In genomic region chr16:11742536-11743307, GRCh38 we compare ENCODE assay signal across 1 cellular context.
TF ChIP-seq lines count a peak whose summit lies in the region.

Gene TXNDC11 (minus strand): TSS chr16:11742857. CDS start chr16:11742730, 127 bp downstream.

TF ChIP-seq in K562, 482 proteins besides CTCF, POLR2A, EP300 and RAD21 (continued from another document and continues in another):
- TF ChIP-seq RREB1 (CRISPR knock-in tag; IDR thresholded peaks at IDR 0.05), result peak; percentile 50; the same call in 1 of the 2 replicates
- no peak for TF ChIP-seq TCF15 (CRISPR knock-in tag; IDR thresholded peaks at IDR 0.05)
- TF ChIP-seq ARID2 (IDR thresholded peaks at IDR 0.05), result no peak
- no peak for TF ChIP-seq TFAM (CRISPR knock-in tag; conservative IDR thresholded peaks at IDR 0.05)
- TF ChIP-seq MCM7 (IDR thresholded peaks at IDR 0.05), result no peak
- TF ChIP-seq RUNX1 (IDR thresholded peaks at IDR 0.05; ENCODE audit: low read depth), result peak; percentile 28; the same call in 1 of the 2 replicates
- no peak for TF ChIP-seq ZBTB26 (CRISPR knock-in tag; IDR thresholded peaks at IDR 0.05)
- 0 out of 2 replicates have a peak, but pooled peaks have one; percentile 1 for TF ChIP-seq ZNF121 (CRISPR knock-in tag; conservative IDR thresholded peaks at IDR 0.05)
- no peak for TF ChIP-seq NKRF (IDR thresholded peaks at IDR 0.05; ENCODE audit: borderline replicate concordance)
- TF ChIP-seq ZEB2 (IDR thresholded peaks at IDR 0.05), result no peak
- peak; percentile 73 for TF ChIP-seq CGGBP1 (CRISPR knock-in tag; IDR thresholded peaks at IDR 0.05)
- TF ChIP-seq GTF2A2 (tag; IDR thresholded peaks at IDR 0.05), result peak; percentile 63; the same call in 1 of the 2 replicates
- TF ChIP-seq POLR2G (IDR thresholded peaks at IDR 0.05; ENCODE audit: low read depth, low read length), result peak; percentile 98
- TF ChIP-seq SNAPC5 (CRISPR knock-in tag; IDR thresholded peaks at IDR 0.05), result no peak
- TF ChIP-seq ADNP (tag; IDR thresholded peaks at IDR 0.05), result no peak
- TF ChIP-seq NR2C2 (CRISPR knock-in tag; IDR thresholded peaks at IDR 0.05), result peak; percentile 82
- peak; percentile 94 for TF ChIP-seq NR2C2 (tag; IDR thresholded peaks at IDR 0.05)
- peak; percentile 75 for TF ChIP-seq SIN3B (IDR thresholded peaks at IDR 0.05; ENCODE audit: low read depth)
- TF ChIP-seq RBM25 (IDR thresholded peaks at IDR 0.05; ENCODE audit: low read depth, low read length, severe bottlenecking), result peak; percentile 77
- no peak for TF ChIP-seq CEBPG (CRISPR knock-in tag; IDR thresholded peaks at IDR 0.05)
- no peak for TF ChIP-seq CEBPG (tag; conservative IDR thresholded peaks at IDR 0.05 in 1 of 2, IDR thresholded peaks at IDR 0.05 in 1 of 2)
- TF ChIP-seq HMG20A (CRISPR knock-in tag; conservative IDR thresholded peaks at IDR 0.05), result no peak
- peak; percentile 78 to 80 for TF ChIP-seq MAZ (CRISPR knock-in tag; conservative IDR thresholded peaks at IDR 0.05 in 1 of 2, IDR thresholded peaks at IDR 0.05 in 1 of 2)
- peak; percentile 65 for TF ChIP-seq L3MBTL2 (IDR thresholded peaks at IDR 0.05)
- TF ChIP-seq OTX1 (CRISPR knock-in tag; IDR thresholded peaks at IDR 0.05), result no peak
- peak in 1 of 2 experiments; percentile 45; a peak in 2 of 4 replicates for TF ChIP-seq UBTF (IDR thresholded peaks at IDR 0.05; ENCODE audit: borderline replicate concordance in 1 of 2, low read depth in 2 of 2, low read length in 2 of 2)
- TF ChIP-seq CCNT2 (IDR thresholded peaks at IDR 0.05; ENCODE audit: borderline replicate concordance, extremely low read depth, insufficient read length, low read depth, low read length), result peak; percentile 96
- peak; percentile 65 for TF ChIP-seq TAF1 (IDR thresholded peaks at IDR 0.05; ENCODE audit: control insufficient read depth, extremely low read depth, insufficient read depth, low read length, severe bottlenecking)
- TF ChIP-seq LCOR (CRISPR knock-in tag; IDR thresholded peaks at IDR 0.05), result peak; percentile 73; the same call in 1 of the 2 replicates
- TF ChIP-seq ZKSCAN8 (CRISPR knock-in tag; IDR thresholded peaks at IDR 0.05), result no peak
- TF ChIP-seq MAFF (IDR thresholded peaks at IDR 0.05; ENCODE audit: low read length), result no peak
- TF ChIP-seq PRMT5 (CRISPR knock-in tag; IDR thresholded peaks at IDR 0.05), result no peak
- TF ChIP-seq TCFL5 (CRISPR knock-in tag; conservative IDR thresholded peaks at IDR 0.05), result no peak
- TF ChIP-seq MXI1 (IDR thresholded peaks at IDR 0.05; ENCODE audit: low read depth, low read length), result no peak
- peak; percentile 58 for TF ChIP-seq SMAD4 (CRISPR knock-in tag; conservative IDR thresholded peaks at IDR 0.05)
- TF ChIP-seq ERF (CRISPR knock-in tag; IDR thresholded peaks at IDR 0.05), result 0 out of 2 replicates have a peak, but pooled peaks have one; percentile 49
- no peak for TF ChIP-seq ZHX1 (conservative IDR thresholded peaks at IDR 0.05; ENCODE audit: low read length)
- TF ChIP-seq PYGO2 (tag; IDR thresholded peaks at IDR 0.05), result no peak
- TF ChIP-seq MYBL2 (IDR thresholded peaks at IDR 0.05; ENCODE audit: low read depth), result no peak
- no peak for TF ChIP-seq MYBL2 (CRISPR knock-in tag; IDR thresholded peaks at IDR 0.05; ENCODE audit: borderline replicate concordance)
- TF ChIP-seq LARP7 (IDR thresholded peaks at IDR 0.05), result no peak
- TF ChIP-seq ZBTB11 (CRISPR knock-in tag; IDR thresholded peaks at IDR 0.05), result peak in 1 of 3 experiments; percentile 73; a peak in 2 of 6 replicates
- TF ChIP-seq HMGXB4 (CRISPR knock-in tag; IDR thresholded peaks at IDR 0.05), result peak; percentile 85; the same call in 1 of the 2 replicates
- peak; percentile 90; the same call in 1 of the 2 replicates for TF ChIP-seq ILF3 (IDR thresholded peaks at IDR 0.05; ENCODE audit: borderline replicate concordance)
- TF ChIP-seq ZNF41 (CRISPR knock-in tag; conservative IDR thresholded peaks at IDR 0.05), result no peak
